In genomic region chr19:33348301-33349010, GRCh38 we compare ENCODE assay signal across 1 cellular context.
TF ChIP-seq lines count a peak whose summit lies in the region.

No MANE protein-coding gene starts in this region.

TF ChIP-seq in PFSK-1, 5 proteins besides CTCF, POLR2A, EP300 and RAD21:
- TF ChIP-seq POLR2AphosphoS5 (IDR thresholded peaks at IDR 0.05; ENCODE audit: low read depth, low read length), result no peak
- peak; percentile 57 to 85; a peak in 3 of 4 replicates for TF ChIP-seq REST (IDR thresholded peaks at IDR 0.05; ENCODE audit: insufficient read depth in 1 of 2, low read depth in 2 of 2, low read length in 2 of 2)
- TF ChIP-seq FOXP2 (optimal IDR thresholded peaks at IDR 0.05; ENCODE audit: borderline replicate concordance, extremely low read depth, extremely low read length, insufficient read depth), result no peak
- no peak for TF ChIP-seq TAF1 (IDR thresholded peaks at IDR 0.05; ENCODE audit: borderline replicate concordance, insufficient read depth, low read length)
- TF ChIP-seq SIN3A (IDR thresholded peaks at IDR 0.05; ENCODE audit: borderline replicate concordance, insufficient read depth, low read length), result no peak
